In the genomic region with DNA sequence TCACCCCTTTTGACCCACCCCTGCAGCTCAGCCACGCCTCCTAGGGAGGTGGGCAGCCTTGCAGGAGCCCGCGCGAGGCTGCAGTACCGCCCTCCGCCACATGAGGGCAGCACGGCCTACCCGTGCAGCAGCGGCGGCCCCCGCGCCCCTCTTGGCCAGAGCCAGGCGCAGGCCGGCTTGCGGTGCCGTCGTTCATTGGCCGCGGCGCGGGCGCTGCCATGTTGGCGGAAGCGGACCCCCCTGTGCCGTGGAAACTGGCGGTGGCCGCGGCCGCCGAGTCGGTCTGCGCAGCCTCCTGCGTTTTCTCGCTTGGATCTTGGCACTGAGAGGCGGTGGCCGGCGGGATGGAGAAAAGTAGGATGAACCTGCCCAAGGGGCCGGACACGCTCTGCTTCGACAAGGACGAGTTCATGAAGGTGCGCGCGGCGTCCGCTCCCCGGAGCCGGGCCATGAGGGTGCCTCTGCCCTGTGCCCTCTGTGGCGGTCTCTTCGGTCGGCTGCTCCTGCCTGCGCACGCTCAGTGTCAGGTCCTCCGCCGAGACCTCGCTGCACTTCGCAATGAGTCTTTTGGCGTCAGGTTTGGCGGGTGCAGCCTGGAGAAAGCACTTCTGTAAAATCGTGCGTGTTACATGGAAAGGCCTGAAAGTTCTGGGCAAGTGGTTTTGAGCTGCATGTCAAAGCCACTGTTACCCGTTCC, we compare ENCODE assay signal across 1 cellular context.
TF ChIP-seq lines count a peak whose summit lies in the region.

Gene COG2, plus strand, starts transcription at position 219 of the 697 bp plus-strand sequence. Its CDS starts 126 bp downstream, at position 345.

TF ChIP-seq in GM12878, 131 proteins besides CTCF, POLR2A, EP300 and RAD21 (continued from another document and continues in another):
- TF ChIP-seq, protein P1, sequence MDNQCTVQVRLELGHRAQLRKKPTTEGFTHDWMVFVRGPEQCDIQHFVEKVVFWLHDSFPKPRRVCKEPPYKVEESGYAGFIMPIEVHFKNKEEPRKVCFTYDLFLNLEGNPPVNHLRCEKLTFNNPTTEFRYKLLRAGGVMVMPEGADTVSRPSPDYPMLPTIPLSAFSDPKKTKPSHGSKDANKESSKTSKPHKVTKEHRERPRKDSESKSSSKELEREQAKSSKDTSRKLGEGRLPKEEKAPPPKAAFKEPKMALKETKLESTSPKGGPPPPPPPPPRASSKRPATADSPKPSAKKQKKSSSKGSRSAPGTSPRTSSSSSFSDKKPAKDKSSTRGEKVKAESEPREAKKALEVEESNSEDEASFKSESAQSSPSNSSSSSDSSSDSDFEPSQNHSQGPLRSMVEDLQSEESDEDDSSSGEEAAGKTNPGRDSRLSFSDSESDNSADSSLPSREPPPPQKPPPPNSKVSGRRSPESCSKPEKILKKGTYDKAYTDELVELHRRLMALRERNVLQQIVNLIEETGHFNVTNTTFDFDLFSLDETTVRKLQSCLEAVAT (IDR thresholded peaks at IDR 0.05): peak; percentile 99
- peak; percentile 67; the same call in 1 of the 2 replicates for TF ChIP-seq FOXK2 (IDR thresholded peaks at IDR 0.05)
- TF ChIP-seq POLR2AphosphoS5 (IDR thresholded peaks at IDR 0.05; ENCODE audit: low read length): peak; percentile 90
- TF ChIP-seq RELA (IDR thresholded peaks at IDR 0.05; ENCODE audit: borderline replicate concordance, partially characterized antibody): peak; percentile 85
- TF ChIP-seq, protein P2, sequence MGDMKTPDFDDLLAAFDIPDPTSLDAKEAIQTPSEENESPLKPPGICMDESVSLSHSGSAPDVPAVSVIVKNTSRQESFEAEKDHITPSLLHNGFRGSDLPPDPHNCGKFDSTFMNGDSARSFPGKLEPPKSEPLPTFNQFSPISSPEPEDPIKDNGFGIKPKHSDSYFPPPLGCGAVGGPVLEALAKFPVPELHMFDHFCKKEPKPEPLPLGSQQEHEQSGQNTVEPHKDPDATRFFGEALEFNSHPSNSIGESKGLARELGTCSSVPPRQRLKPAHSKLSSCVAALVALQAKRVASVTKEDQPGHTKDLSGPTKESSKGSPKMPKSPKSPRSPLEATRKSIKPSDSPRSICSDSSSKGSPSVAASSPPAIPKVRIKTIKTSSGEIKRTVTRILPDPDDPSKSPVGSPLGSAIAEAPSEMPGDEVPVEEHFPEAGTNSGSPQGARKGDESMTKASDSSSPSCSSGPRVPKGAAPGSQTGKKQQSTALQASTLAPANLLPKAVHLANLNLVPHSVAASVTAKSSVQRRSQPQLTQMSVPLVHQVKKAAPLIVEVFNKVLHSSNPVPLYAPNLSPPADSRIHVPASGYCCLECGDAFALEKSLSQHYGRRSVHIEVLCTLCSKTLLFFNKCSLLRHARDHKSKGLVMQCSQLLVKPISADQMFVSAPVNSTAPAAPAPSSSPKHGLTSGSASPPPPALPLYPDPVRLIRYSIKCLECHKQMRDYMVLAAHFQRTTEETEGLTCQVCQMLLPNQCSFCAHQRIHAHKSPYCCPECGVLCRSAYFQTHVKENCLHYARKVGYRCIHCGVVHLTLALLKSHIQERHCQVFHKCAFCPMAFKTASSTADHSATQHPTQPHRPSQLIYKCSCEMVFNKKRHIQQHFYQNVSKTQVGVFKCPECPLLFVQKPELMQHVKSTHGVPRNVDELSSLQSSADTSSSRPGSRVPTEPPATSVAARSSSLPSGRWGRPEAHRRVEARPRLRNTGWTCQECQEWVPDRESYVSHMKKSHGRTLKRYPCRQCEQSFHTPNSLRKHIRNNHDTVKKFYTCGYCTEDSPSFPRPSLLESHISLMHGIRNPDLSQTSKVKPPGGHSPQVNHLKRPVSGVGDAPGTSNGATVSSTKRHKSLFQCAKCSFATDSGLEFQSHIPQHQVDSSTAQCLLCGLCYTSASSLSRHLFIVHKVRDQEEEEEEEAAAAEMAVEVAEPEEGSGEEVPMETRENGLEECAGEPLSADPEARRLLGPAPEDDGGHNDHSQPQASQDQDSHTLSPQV (IDR thresholded peaks at IDR 0.05): peak; percentile 75; the same call in 1 of the 2 replicates
- peak; percentile 83; the same call in 1 of the 2 replicates for TF ChIP-seq RB1 (IDR thresholded peaks at IDR 0.05; ENCODE audit: borderline replicate concordance)
- peak; percentile 93 for TF ChIP-seq SIN3A (IDR thresholded peaks at IDR 0.05; ENCODE audit: low read depth, low read length)
- TF ChIP-seq, protein P3, sequence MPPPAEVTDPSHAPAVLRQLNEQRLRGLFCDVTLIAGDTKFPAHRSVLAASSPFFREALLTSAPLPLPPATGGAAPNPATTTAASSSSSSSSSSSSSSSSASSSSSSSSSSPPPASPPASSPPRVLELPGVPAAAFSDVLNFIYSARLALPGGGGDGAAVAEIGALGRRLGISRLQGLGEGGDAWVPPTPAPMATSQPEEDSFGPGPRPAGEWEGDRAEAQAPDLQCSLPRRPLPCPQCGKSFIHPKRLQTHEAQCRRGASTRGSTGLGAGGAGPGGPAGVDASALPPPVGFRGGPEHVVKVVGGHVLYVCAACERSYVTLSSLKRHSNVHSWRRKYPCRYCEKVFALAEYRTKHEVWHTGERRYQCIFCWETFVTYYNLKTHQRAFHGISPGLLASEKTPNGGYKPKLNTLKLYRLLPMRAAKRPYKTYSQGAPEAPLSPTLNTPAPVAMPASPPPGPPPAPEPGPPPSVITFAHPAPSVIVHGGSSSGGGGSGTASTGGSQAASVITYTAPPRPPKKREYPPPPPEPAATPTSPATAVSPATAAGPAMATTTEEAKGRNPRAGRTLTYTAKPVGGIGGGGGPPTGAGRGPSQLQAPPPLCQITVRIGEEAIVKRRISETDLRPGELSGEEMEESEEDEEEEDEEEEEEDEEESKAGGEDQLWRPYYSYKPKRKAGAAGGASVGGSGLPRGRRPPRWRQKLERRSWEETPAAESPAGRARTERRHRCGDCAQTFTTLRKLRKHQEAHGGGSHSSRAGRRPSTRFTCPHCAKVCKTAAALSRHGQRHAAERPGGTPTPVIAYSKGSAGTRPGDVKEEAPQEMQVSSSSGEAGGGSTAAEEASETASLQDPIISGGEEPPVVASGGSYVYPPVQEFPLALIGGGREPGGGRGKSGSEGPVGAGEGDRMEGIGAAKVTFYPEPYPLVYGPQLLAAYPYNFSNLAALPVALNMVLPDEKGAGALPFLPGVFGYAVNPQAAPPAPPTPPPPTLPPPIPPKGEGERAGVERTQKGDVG (CRISPR knock-in tag; IDR thresholded peaks at IDR 0.05): no peak
- TF ChIP-seq BHLHE40 (IDR thresholded peaks at IDR 0.05; ENCODE audit: borderline replicate concordance in 1 of 2, low read depth in 2 of 2, low read length in 1 of 2): peak; percentile 68 to 86
- 0 out of 2 replicates have a peak, but pooled peaks have one; percentile 38 for TF ChIP-seq TCF3 (IDR thresholded peaks at IDR 0.05; ENCODE audit: borderline replicate concordance, insufficient read depth, low read depth, low read length)
- TF ChIP-seq SRF (IDR thresholded peaks at IDR 0.05; ENCODE audit: low read depth in 2 of 2, low read length in 2 of 2): peak in 1 of 2 experiments; percentile 59; a peak in 2 of 4 replicates
- TF ChIP-seq MXI1 (IDR thresholded peaks at IDR 0.05; ENCODE audit: low read depth, low read length): peak; percentile 71
- no peak for TF ChIP-seq FOS (IDR thresholded peaks at IDR 0.05; ENCODE audit: borderline replicate concordance, extremely low read depth, insufficient read length)
- TF ChIP-seq TARDBP (IDR thresholded peaks at IDR 0.05; ENCODE audit: borderline replicate concordance): peak; percentile 41; the same call in 1 of the 2 replicates
- TF ChIP-seq, protein P4, sequence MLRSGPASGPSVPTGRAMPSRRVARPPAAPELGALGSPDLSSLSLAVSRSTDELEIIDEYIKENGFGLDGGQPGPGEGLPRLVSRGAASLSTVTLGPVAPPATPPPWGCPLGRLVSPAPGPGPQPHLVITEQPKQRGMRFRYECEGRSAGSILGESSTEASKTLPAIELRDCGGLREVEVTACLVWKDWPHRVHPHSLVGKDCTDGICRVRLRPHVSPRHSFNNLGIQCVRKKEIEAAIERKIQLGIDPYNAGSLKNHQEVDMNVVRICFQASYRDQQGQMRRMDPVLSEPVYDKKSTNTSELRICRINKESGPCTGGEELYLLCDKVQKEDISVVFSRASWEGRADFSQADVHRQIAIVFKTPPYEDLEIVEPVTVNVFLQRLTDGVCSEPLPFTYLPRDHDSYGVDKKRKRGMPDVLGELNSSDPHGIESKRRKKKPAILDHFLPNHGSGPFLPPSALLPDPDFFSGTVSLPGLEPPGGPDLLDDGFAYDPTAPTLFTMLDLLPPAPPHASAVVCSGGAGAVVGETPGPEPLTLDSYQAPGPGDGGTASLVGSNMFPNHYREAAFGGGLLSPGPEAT (IDR thresholded peaks at IDR 0.05; ENCODE audit: low read depth): peak; percentile 77
- peak; percentile 37; the same call in 1 of the 2 replicates for TF ChIP-seq CBX5 (IDR thresholded peaks at IDR 0.05; ENCODE audit: low read depth)
- peak; percentile 66; the same call in 1 of the 2 replicates for TF ChIP-seq RUNX3 (IDR thresholded peaks at IDR 0.05; ENCODE audit: low read length)
- TF ChIP-seq NR2F1 (conservative IDR thresholded peaks at IDR 0.05): peak; percentile 98
- peak; percentile 76; the same call in 1 of the 2 replicates for TF ChIP-seq SMARCA5 (IDR thresholded peaks at IDR 0.05)
- TF ChIP-seq ZNF622 (IDR thresholded peaks at IDR 0.05): no peak
- TF ChIP-seq HDAC2 (IDR thresholded peaks at IDR 0.05): no peak
- TF ChIP-seq PML (IDR thresholded peaks at IDR 0.05; ENCODE audit: low read length): no peak
- no peak for TF ChIP-seq MEF2B (IDR thresholded peaks at IDR 0.05; ENCODE audit: partially characterized antibody, poor library complexity, severe bottlenecking)
- TF ChIP-seq, protein P5, sequence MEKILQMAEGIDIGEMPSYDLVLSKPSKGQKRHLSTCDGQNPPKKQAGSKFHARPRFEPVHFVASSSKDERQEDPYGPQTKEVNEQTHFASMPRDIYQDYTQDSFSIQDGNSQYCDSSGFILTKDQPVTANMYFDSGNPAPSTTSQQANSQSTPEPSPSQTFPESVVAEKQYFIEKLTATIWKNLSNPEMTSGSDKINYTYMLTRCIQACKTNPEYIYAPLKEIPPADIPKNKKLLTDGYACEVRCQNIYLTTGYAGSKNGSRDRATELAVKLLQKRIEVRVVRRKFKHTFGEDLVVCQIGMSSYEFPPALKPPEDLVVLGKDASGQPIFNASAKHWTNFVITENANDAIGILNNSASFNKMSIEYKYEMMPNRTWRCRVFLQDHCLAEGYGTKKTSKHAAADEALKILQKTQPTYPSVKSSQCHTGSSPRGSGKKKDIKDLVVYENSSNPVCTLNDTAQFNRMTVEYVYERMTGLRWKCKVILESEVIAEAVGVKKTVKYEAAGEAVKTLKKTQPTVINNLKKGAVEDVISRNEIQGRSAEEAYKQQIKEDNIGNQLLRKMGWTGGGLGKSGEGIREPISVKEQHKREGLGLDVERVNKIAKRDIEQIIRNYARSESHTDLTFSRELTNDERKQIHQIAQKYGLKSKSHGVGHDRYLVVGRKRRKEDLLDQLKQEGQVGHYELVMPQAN (conservative IDR thresholded peaks at IDR 0.05): peak; percentile 74
- TF ChIP-seq ETV6 (conservative IDR thresholded peaks at IDR 0.05 in 1 of 2, IDR thresholded peaks at IDR 0.05 in 1 of 2; ENCODE audit: borderline replicate concordance in 1 of 2, low read depth in 1 of 2): no peak
- TF ChIP-seq IRF5 (IDR thresholded peaks at IDR 0.05; ENCODE audit: borderline replicate concordance): no peak
- TF ChIP-seq KLF5 (IDR thresholded peaks at IDR 0.05; ENCODE audit: partially characterized antibody): peak; percentile 89
- TF ChIP-seq SUPT20H (IDR thresholded peaks at IDR 0.05; ENCODE audit: borderline replicate concordance, control insufficient read depth, low read depth, low read length): no peak
- no peak for TF ChIP-seq MTA2 (IDR thresholded peaks at IDR 0.05; ENCODE audit: low read depth)
- TF ChIP-seq MTA3 (IDR thresholded peaks at IDR 0.05; ENCODE audit: borderline replicate concordance, low read length): no peak
- no peak for TF ChIP-seq HSF1 (IDR thresholded peaks at IDR 0.05; ENCODE audit: low read depth, low read length)
- TF ChIP-seq, protein P6, sequence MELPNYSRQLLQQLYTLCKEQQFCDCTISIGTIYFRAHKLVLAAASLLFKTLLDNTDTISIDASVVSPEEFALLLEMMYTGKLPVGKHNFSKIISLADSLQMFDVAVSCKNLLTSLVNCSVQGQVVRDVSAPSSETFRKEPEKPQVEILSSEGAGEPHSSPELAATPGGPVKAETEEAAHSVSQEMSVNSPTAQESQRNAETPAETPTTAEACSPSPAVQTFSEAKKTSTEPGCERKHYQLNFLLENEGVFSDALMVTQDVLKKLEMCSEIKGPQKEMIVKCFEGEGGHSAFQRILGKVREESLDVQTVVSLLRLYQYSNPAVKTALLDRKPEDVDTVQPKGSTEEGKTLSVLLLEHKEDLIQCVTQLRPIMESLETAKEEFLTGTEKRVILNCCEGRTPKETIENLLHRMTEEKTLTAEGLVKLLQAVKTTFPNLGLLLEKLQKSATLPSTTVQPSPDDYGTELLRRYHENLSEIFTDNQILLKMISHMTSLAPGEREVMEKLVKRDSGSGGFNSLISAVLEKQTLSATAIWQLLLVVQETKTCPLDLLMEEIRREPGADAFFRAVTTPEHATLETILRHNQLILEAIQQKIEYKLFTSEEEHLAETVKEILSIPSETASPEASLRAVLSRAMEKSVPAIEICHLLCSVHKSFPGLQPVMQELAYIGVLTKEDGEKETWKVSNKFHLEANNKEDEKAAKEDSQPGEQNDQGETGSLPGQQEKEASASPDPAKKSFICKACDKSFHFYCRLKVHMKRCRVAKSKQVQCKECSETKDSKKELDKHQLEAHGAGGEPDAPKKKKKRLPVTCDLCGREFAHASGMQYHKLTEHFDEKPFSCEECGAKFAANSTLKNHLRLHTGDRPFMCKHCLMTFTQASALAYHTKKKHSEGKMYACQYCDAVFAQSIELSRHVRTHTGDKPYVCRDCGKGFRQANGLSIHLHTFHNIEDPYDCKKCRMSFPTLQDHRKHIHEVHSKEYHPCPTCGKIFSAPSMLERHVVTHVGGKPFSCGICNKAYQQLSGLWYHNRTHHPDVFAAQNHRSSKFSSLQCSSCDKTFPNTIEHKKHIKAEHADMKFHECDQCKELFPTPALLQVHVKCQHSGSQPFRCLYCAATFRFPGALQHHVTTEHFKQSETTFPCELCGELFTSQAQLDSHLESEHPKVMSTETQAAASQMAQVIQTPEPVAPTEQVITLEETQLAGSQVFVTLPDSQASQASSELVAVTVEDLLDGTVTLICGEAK (IDR thresholded peaks at IDR 0.05; ENCODE audit: borderline replicate concordance): peak; percentile 41; the same call in 1 of the 2 replicates
- TF ChIP-seq TAF1 (IDR thresholded peaks at IDR 0.05; ENCODE audit: borderline replicate concordance, low read depth, low read length): peak; percentile 69
- TF ChIP-seq RAD51 (IDR thresholded peaks at IDR 0.05): no peak
